1 cellular context compared by ENCODE assay signal in the genomic region with DNA sequence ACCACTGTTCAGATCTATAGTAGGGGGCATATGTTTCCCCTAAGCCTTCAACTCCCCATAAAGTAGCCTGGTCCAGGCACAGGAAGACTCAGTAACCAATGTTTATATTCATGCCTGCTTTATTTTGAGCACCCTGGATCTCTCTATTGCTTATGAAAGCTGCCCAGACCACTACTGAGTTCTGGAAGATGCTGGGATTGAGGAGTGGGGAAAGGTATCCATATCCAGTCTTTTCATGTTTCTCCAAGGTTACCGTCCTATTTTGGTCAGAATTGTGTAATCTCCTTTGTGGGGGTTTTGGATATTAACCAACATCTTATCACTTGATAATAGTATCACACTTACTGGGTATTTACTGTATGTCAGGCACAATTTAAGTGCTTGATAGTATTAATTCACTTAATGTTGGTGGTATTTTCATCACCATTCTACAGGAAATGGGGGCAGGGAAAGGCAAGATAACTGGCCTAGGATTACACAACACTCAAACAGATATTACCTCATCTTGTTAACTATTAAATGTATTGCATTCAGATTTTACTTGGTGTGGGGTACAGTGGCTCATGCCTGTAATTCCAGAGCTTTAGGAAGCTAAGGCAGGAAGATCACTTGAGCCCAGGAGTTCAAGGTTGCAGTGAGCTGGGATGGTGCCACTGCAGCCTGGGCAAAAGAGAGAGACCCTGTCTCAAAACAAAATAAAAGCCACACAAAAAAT.
TF ChIP-seq lines count a peak whose summit lies in the region.

No MANE protein-coding gene starts in this region.

TF ChIP-seq in HEK293, 187 proteins besides CTCF, POLR2A, EP300 and RAD21 (continued from another document):
- TF ChIP-seq, protein P1, sequence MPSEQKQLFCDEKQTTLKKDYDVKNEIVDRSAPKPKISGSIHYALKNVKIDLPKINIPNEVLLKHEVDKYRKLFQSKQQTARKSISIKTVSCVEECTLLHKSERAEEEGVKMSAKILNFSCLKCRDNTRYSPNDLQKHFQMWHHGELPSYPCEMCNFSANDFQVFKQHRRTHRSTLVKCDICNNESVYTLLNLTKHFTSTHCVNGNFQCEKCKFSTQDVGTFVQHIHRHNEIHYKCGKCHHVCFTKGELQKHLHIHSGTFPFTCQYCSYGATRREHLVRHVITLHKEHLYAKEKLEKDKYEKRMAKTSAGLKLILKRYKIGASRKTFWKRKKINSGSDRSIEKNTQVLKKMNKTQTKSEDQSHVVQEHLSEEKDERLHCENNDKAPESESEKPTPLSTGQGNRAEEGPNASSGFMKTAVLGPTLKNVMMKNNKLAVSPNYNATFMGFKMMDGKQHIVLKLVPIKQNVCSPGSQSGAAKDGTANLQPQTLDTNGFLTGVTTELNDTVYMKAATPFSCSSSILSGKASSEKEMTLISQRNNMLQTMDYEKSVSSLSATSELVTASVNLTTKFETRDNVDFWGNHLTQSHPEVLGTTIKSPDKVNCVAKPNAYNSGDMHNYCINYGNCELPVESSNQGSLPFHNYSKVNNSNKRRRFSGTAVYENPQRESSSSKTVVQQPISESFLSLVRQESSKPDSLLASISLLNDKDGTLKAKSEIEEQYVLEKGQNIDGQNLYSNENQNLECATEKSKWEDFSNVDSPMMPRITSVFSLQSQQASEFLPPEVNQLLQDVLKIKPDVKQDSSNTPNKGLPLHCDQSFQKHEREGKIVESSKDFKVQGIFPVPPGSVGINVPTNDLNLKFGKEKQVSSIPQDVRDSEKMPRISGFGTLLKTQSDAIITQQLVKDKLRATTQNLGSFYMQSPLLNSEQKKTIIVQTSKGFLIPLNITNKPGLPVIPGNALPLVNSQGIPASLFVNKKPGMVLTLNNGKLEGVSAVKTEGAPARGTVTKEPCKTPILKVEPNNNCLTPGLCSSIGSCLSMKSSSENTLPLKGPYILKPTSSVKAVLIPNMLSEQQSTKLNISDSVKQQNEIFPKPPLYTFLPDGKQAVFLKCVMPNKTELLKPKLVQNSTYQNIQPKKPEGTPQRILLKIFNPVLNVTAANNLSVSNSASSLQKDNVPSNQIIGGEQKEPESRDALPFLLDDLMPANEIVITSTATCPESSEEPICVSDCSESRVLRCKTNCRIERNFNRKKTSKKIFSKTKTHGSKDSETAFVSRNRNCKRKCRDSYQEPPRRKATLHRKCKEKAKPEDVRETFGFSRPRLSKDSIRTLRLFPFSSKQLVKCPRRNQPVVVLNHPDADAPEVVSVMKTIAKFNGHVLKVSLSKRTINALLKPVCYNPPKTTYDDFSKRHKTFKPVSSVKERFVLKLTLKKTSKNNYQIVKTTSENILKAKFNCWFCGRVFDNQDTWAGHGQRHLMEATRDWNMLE (tag by site-specific recombination; conservative IDR thresholded peaks at IDR 0.05; ENCODE audit: low read depth): no peak
- TF ChIP-seq MZF1 (tag by site-specific recombination; IDR thresholded peaks at IDR 0.05; ENCODE audit: borderline replicate concordance) (no peak), GLIS1 (tag by site-specific recombination; IDR thresholded peaks at IDR 0.05) (peak; percentile 56), TRIM28 (IDR thresholded peaks at IDR 0.05; ENCODE audit: borderline replicate concordance, low read length) (peak; percentile 44; the same call in 1 of the 2 replicates), KLF9 (tag by site-specific recombination; IDR thresholded peaks at IDR 0.05; ENCODE audit: low read depth) (no peak), ZNF549 (tag by site-specific recombination; IDR thresholded peaks at IDR 0.05) (no peak), ZNF76 (tag by site-specific recombination; IDR thresholded peaks at IDR 0.05; ENCODE audit: borderline replicate concordance, low read depth) (no peak), ZNF394 (tag by site-specific recombination; IDR thresholded peaks at IDR 0.05; ENCODE audit: borderline replicate concordance) (no peak), ZBTB17 (tag by site-specific recombination; IDR thresholded peaks at IDR 0.05) (no peak), ZNF169 (tag by site-specific recombination; IDR thresholded peaks at IDR 0.05) (no peak), ZNF175 (tag by site-specific recombination; IDR thresholded peaks at IDR 0.05) (no peak), ZNF843 (tag by site-specific recombination; IDR thresholded peaks at IDR 0.05) (0 out of 2 replicates have a peak, but pooled peaks have one; percentile 17), ZSCAN16 (tag by site-specific recombination; IDR thresholded peaks at IDR 0.05) (no peak), ZNF514 (tag by site-specific recombination; IDR thresholded peaks at IDR 0.05) (no peak), ZNF530 (tag by site-specific recombination; IDR thresholded peaks at IDR 0.05; ENCODE audit: low read depth) (no peak), PRDM1 (tag by site-specific recombination; IDR thresholded peaks at IDR 0.05) (no peak), ZNF571 (tag by site-specific recombination; IDR thresholded peaks at IDR 0.05) (no peak), ZNF391 (tag by site-specific recombination; IDR thresholded peaks at IDR 0.05; ENCODE audit: borderline replicate concordance, low read depth) (no peak), ZNF555 (tag by site-specific recombination; conservative IDR thresholded peaks at IDR 0.05) (no peak), ZNF266 (tag by site-specific recombination; IDR thresholded peaks at IDR 0.05; ENCODE audit: low read depth) (no peak), ZXDB (tag by site-specific recombination; IDR thresholded peaks at IDR 0.05) (no peak), ZNF558 (tag by site-specific recombination; IDR thresholded peaks at IDR 0.05) (no peak), ZNF658 (tag by site-specific recombination; IDR thresholded peaks at IDR 0.05) (no peak), ZNF629 (tag by site-specific recombination; IDR thresholded peaks at IDR 0.05) (peak; percentile 68), ZNF37A (tag by site-specific recombination; IDR thresholded peaks at IDR 0.05) (no peak), WT1 (tag by site-specific recombination; IDR thresholded peaks at IDR 0.05) (no peak), ZFP3 (tag by site-specific recombination; IDR thresholded peaks at IDR 0.05; ENCODE audit: low read depth) (no peak), ZNF354C (tag by site-specific recombination; IDR thresholded peaks at IDR 0.05; ENCODE audit: borderline replicate concordance, low read depth) (no peak), ZNF140 (tag by site-specific recombination; IDR thresholded peaks at IDR 0.05) (no peak), SCRT2 (tag by site-specific recombination; IDR thresholded peaks at IDR 0.05) (no peak)
- TF ChIP-seq, protein P2, sequence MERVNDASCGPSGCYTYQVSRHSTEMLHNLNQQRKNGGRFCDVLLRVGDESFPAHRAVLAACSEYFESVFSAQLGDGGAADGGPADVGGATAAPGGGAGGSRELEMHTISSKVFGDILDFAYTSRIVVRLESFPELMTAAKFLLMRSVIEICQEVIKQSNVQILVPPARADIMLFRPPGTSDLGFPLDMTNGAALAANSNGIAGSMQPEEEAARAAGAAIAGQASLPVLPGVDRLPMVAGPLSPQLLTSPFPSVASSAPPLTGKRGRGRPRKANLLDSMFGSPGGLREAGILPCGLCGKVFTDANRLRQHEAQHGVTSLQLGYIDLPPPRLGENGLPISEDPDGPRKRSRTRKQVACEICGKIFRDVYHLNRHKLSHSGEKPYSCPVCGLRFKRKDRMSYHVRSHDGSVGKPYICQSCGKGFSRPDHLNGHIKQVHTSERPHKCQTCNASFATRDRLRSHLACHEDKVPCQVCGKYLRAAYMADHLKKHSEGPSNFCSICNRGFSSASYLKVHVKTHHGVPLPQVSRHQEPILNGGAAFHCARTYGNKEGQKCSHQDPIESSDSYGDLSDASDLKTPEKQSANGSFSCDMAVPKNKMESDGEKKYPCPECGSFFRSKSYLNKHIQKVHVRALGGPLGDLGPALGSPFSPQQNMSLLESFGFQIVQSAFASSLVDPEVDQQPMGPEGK (tag by site-specific recombination; IDR thresholded peaks at IDR 0.05): peak; percentile 22; the same call in 1 of the 2 replicates
- TF ChIP-seq, protein P3, sequence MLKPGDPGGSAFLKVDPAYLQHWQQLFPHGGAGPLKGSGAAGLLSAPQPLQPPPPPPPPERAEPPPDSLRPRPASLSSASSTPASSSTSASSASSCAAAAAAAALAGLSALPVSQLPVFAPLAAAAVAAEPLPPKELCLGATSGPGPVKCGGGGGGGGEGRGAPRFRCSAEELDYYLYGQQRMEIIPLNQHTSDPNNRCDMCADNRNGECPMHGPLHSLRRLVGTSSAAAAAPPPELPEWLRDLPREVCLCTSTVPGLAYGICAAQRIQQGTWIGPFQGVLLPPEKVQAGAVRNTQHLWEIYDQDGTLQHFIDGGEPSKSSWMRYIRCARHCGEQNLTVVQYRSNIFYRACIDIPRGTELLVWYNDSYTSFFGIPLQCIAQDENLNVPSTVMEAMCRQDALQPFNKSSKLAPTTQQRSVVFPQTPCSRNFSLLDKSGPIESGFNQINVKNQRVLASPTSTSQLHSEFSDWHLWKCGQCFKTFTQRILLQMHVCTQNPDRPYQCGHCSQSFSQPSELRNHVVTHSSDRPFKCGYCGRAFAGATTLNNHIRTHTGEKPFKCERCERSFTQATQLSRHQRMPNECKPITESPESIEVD (tag by site-specific recombination; IDR thresholded peaks at IDR 0.05): 0 out of 2 replicates have a peak, but pooled peaks have one; percentile 28
- TF ChIP-seq, protein P4, sequence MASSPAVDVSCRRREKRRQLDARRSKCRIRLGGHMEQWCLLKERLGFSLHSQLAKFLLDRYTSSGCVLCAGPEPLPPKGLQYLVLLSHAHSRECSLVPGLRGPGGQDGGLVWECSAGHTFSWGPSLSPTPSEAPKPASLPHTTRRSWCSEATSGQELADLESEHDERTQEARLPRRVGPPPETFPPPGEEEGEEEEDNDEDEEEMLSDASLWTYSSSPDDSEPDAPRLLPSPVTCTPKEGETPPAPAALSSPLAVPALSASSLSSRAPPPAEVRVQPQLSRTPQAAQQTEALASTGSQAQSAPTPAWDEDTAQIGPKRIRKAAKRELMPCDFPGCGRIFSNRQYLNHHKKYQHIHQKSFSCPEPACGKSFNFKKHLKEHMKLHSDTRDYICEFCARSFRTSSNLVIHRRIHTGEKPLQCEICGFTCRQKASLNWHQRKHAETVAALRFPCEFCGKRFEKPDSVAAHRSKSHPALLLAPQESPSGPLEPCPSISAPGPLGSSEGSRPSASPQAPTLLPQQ (tag by site-specific recombination; IDR thresholded peaks at IDR 0.05): 0 out of 2 replicates have a peak, but pooled peaks have one; percentile 30
- TF ChIP-seq, protein P5, sequence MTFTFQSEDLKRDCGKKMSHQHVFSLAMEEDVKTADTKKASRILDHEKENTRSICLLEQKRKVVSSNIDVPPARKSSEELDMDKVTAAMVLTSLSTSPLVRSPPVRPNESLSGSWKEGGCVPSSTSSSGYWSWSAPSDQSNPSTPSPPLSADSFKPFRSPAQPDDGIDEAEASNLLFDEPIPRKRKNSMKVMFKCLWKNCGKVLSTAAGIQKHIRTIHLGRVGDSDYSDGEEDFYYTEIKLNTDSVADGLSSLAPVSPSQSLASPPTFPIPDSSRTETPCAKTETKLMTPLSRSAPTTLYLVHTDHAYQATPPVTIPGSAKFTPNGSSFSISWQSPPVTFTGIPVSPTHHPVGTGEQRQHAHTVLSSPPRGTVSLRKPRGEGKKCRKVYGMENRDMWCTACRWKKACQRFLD (tag by site-specific recombination; IDR thresholded peaks at IDR 0.05): no peak
- TF ChIP-seq, protein P6, sequence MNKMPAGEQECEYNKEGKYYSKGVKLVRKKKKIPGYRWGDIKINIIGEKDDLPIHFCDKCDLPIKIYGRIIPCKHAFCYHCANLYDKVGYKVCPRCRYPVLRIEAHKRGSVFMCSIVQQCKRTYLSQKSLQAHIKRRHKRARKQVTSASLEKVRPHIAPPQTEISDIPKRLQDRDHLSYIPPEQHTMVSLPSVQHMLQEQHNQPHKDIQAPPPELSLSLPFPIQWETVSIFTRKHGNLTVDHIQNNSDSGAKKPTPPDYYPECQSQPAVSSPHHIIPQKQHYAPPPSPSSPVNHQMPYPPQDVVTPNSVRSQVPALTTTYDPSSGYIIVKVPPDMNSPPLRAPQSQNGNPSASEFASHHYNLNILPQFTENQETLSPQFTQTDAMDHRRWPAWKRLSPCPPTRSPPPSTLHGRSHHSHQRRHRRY (tag by site-specific recombination; IDR thresholded peaks at IDR 0.05): no peak
